ENCODE assay signal across 18 cellular contexts in the genomic region with DNA sequence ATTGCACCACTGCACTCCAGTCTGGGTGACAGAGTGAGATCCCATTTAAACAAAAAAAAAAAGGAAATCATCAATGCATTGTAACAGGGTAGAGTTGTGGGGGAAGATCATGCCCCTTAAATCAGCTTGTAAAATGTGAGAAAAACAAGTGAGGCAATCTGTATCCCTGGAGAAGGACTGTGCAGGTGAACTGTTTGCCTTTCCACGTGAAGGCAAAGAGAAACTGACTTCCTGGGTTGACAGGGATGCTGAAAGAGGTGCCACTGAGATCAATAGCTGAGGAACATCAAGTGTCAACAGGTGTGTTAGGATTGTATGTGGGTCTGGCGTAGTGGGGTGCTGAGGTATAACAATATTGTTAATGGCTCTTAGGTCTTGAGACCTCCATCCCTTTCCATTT. TPM values are rescaled to one million over a fixed set of nuclear protein-coding genes. Genes with fewer than 3 reads are reported as not detected.
DNase-seq lines count a peak whose midpoint lies in the region; ATAC-seq and TF ChIP-seq lines count a peak whose summit lies in the region.
"Had no signal": no experiment of that assay in that cellular context is flagged by ENCODE, and none has a peak within 500 bp of the region (broad histone marks: within the 10 kb centered on the region; RNA-seq: fewer than 3 reads in every experiment).

No MANE protein-coding gene starts in this region.

- CTCF ChIA-PET in CD4-positive, alpha-beta T cell (lab: Charles Lee) = no interaction called here

- intact Hi-C loops in Right ventricle myocardium inferior (cut with DNase I) (no loop called here), left cardiac atrium (cut with DNase I) (no loop called here)
- intact Hi-C loops in CD4-positive, alpha-beta T cell (cut with DNase I, micrococcal nuclease) = no loop called here

- H3F3A ChIP-seq in GM23248 (ENCODE audit: insufficient read depth) = no peaks in the 10 kb centered on the region

- DNase-seq in Right ventricle myocardium inferior (ENCODE audit: missing footprints) (no peak), left cardiac atrium (no peak), glutamatergic neuron (no peak), neural crest cell (ENCODE audit: low read depth, low spot score) (no peak), islet precursor cell (no peak), GM23248 (no peak)
- DNase-seq in CD4-positive, alpha-beta T cell = no peak
- DNase-seq in stimulated activated naive CD4-positive, alpha-beta T cell (lab: John Stamatoyannopoulos, UW) = no peak
- DNase-seq: 8988T; ACHN; Caco-2; Calu3; CD4-positive, alpha-beta memory T cell; CD8-positive, alpha-beta memory T cell; DMS79 treated with DMSO at 0.1 percent for 48 hours; GF-D8 had no signal

- POLR2A ChIA-PET in CD4-positive, alpha-beta T cell (lab: Charles Lee) = no interaction called here

- peaks cover 67% of the 10 kb centered on the region for H3K4me1 Mint-ChIP-seq in CD4-positive, alpha-beta T cell (ENCODE audit: low read depth)
- H3K4me1 Mint-ChIP-seq in glutamatergic neuron (ENCODE audit: low read depth, unreplicated experiment) (peaks cover 43% of the 10 kb centered on the region), neural crest cell (peaks cover 27% of the 10 kb centered on the region)

- no peaks in the 10 kb centered on the region for H3K9me2 ChIP-seq in GM23248 (ENCODE audit: insufficient read depth)

- peaks cover 6% of the 10 kb centered on the region for H3K79me2 ChIP-seq in GM23248 (ENCODE audit: insufficient read depth)

- in situ Hi-C loops in GM23248 (cut with MboI) = no loop called here

- no peaks in the 10 kb centered on the region for H3K27me3 ChIP-seq in CD4-positive, alpha-beta T cell (ENCODE audit: control insufficient read depth, insufficient read depth, low read length)
- H3K27me3 ChIP-seq in GM23248 (replicated peaks; ENCODE audit: insufficient read depth) = no peaks in the 10 kb centered on the region
- H3K27me3 ChIP-seq: BLaER1 treated with 17β-estradiol and CSF1 and Interleukin-3, amounts not matched to agents 10 nM and 100 nM had no signal

- no peak overlapping the region for H3K27ac ChIP-seq in CD4-positive, alpha-beta T cell (ENCODE audit: low read depth, low read length)
- H3K27ac ChIP-seq in GM23248 = no peak overlapping the region
- H3K27ac ChIP-seq: BLaER1 treated with 17β-estradiol and CSF1 and Interleukin-3, amounts not matched to agents 10 nM and 100 nM; C4-2B had no signal

- H3K4me3 Mint-ChIP-seq in CD4-positive, alpha-beta T cell = no peak overlapping the region
- H3K4me3 Mint-ChIP-seq in glutamatergic neuron (ENCODE audit: unreplicated experiment) = no peak overlapping the region
- H3K4me3 Mint-ChIP-seq in neural crest cell = peak overlapping the region; percentile 4
- H3K4me3 Mint-ChIP-seq: CD4-positive, alpha-beta memory T cell; CD8-positive, alpha-beta memory T cell had no signal

- H3K36me3 Mint-ChIP-seq in CD4-positive, alpha-beta T cell (ENCODE audit: low read depth) = no peaks in the 10 kb centered on the region
- H3K36me3 Mint-ChIP-seq in glutamatergic neuron (ENCODE audit: unreplicated experiment) = peaks cover 13% of the 10 kb centered on the region
- H3K36me3 Mint-ChIP-seq in neural crest cell (ENCODE audit: low read depth) = peaks cover 10% of the 10 kb centered on the region
- H3K36me3 Mint-ChIP-seq: CD4-positive, alpha-beta memory T cell had no signal

- TF ChIP-seq CTCF in CD4-positive, alpha-beta T cell (IDR thresholded peaks at IDR 0.05) = no peak
- TF ChIP-seq CTCF in glutamatergic neuron (IDR thresholded peaks at IDR 0.05; ENCODE audit: partially characterized antibody, unreplicated experiment) = no peak
- no peak for TF ChIP-seq CTCF in neural crest cell (conservative IDR thresholded peaks at IDR 0.05)

- ATAC-seq in Right ventricle myocardium inferior = peak; percentile 8
- ATAC-seq in left cardiac atrium = no peak
- no peak for ATAC-seq in CD4-positive, alpha-beta T cell (ENCODE audit: poor library complexity)

- no peaks in the 10 kb centered on the region for H3K36me3 ChIP-seq in GM23248 (ENCODE audit: low read depth)

- no peak overlapping the region for H3K4me2 ChIP-seq in GM23248 (ENCODE audit: unreplicated experiment)
- H3K4me2 ChIP-seq: BLaER1 treated with 17β-estradiol and CSF1 and Interleukin-3, amounts not matched to agents 10 nM and 100 nM had no signal

- no peak overlapping the region for H3K9ac ChIP-seq in GM23248
- H3K9ac ChIP-seq: BLaER1 treated with 17β-estradiol and CSF1 and Interleukin-3, amounts not matched to agents 10 nM and 100 nM had no signal

- no peaks in the 10 kb centered on the region for H3K9me3 ChIP-seq in CD4-positive, alpha-beta T cell (ENCODE audit: control insufficient read depth, low read length)
- H3K9me3 ChIP-seq in GM23248 (ENCODE audit: low read depth) = no peaks in the 10 kb centered on the region

- no peak overlapping the region for H2AFZ ChIP-seq in GM23248

- H3K4me3 ChIP-seq in GM23248 = no peak overlapping the region
- H3K4me3 ChIP-seq: BLaER1 treated with 17β-estradiol and CSF1 and Interleukin-3, amounts not matched to agents 10 nM and 100 nM had no signal

- H3K9me3 Mint-ChIP-seq in CD4-positive, alpha-beta T cell = peaks cover 2% of the 10 kb centered on the region
- H3K9me3 Mint-ChIP-seq in glutamatergic neuron (ENCODE audit: unreplicated experiment) (peaks cover 8% of the 10 kb centered on the region), neural crest cell (peaks cover 14% of the 10 kb centered on the region)

- H4K20me1 ChIP-seq in GM23248 (ENCODE audit: insufficient read depth) = no peaks in the 10 kb centered on the region

- WGBS in GM23248 (ENCODE audit: low coverage in 1 of 2, low lambda C conversion rate in 2 of 2, missing lambda C conversion rate in 2 of 2), 2 experiments = 91 to 97% methylated on average over 2 of the region's 2 CpGs

- H3K27ac Mint-ChIP-seq in CD4-positive, alpha-beta T cell = peak overlapping the region; percentile 5
- peak overlapping the region; percentile 44 for H3K27ac Mint-ChIP-seq in glutamatergic neuron (ENCODE audit: unreplicated experiment)
- H3K27ac Mint-ChIP-seq in neural crest cell (ENCODE audit: unreplicated experiment) = peak overlapping the region; percentile 73
- H3K27ac Mint-ChIP-seq: CD4-positive, alpha-beta memory T cell had no signal

- H3K4me1 ChIP-seq in GM23248 (ENCODE audit: insufficient read depth) = no peaks in the 10 kb centered on the region

- no peaks in the 10 kb centered on the region for H3K27me3 Mint-ChIP-seq in CD4-positive, alpha-beta T cell
- H3K27me3 Mint-ChIP-seq in glutamatergic neuron (ENCODE audit: unreplicated experiment) (peaks cover 5% of the 10 kb centered on the region), neural crest cell (ENCODE audit: low read depth) (no peaks in the 10 kb centered on the region)
- H3K27me3 Mint-ChIP-seq: CD4-positive, alpha-beta memory T cell had no signal

RNA-seq across cellular contexts. Expression of a gene that starts 48.3 kb away (rescaled TPM):
- total RNA-seq in Right ventricle myocardium inferior (65.7 TPM), left cardiac atrium (10 to 100 TPM; 44.7 to 47.0 TPM), glutamatergic neuron (ENCODE audit: unreplicated experiment) (143 TPM), neural crest cell (27.2 and 27.4 TPM in 2 replicates)
- 10 to 100 TPM; 16.9 to 17.9 TPM for total RNA-seq in CD4-positive, alpha-beta T cell
- 16.0 and 17.8 TPM in 2 replicates for total RNA-seq in GM23248 (2014; rRNA removed; shearing (Covaris generic))
- polyA plus RNA-seq in GM23248 (2016; fragmentation: Nextera tagmentation; extraction: Ambion mirVana) = 7.9 and 8.3 TPM in 2 replicates

Comparison
In these comparisons a context has a peak if more than half of its experiments do, and no peak if none do; other contexts are left out.
1. H3K27ac Mint-ChIP-seq: peak in every context shown above with its lines; median percentile 73 in neural crest cell; 44 in glutamatergic neuron; 5 in CD4-positive, alpha-beta T cell.